Comparison of ENCODE assay signal across 29 cellular contexts in the genomic region with DNA sequence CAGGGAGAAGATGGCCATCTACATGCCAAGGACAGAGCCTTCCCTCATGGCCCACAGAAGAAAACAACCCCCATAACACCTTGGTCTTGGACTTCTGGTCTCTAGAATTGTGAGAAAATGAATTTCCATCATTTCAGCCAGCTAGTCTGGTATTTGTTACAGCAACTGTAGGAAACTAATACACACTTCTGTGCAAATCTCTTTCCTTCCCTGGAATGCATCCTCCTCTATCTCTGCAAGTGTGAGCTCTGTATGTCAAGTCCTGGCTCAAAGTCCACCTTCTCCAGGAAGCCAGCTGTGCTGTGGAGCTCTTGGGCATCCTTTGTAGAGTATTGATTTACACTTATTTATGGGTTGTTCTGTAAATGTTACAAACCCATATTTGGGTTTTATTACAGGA.
"Had no signal": no experiment of that assay in that cellular context is flagged by ENCODE, and none has a peak within 500 bp of the region (broad histone marks: within the 10 kb centered on the region; RNA-seq: fewer than 3 reads in every experiment).

No MANE protein-coding gene starts in this region.

- H3K4me1 ChIP-seq: ascending aorta, breast epithelium, colonic mucosa, gastroesophageal sphincter had no signal

- DNase-seq: activated CD4-positive, alpha-beta memory T cell treated with anti-CD3 and anti-CD28 coated beads, Interleukin-2, amount 10 ng/mL, durations not matched to agents 7 days and 5 days; activated CD4-positive, alpha-beta T cell treated with anti-CD3 and anti-CD28 coated beads for 1 hour; activated CD4-positive, alpha-beta T cell treated with anti-CD3 and anti-CD28 coated beads for 4 hours; activated CD4-positive, alpha-beta T cell treated with anti-CD3 and anti-CD28 coated beads, Interleukin-2, amount 10 ng/mL, durations not matched to agents 7 days and 5 days; activated CD4-positive, alpha-beta T cell treated with anti-CD3 and anti-CD28 coated beads, Interleukin-2, amount 50 U/mL, for 4 hours; activated CD8-positive, alpha-beta memory T cell treated with anti-CD3 and anti-CD28 coated beads, Interleukin-2, amount 50 U/mL, for 48 hours; activated gamma-delta T cell treated with Interleukin-2 at 50 U/mL for 16 hours; activated naive CD4-positive, alpha-beta T cell treated with anti-CD3 and anti-CD28 coated beads, Interleukin-2, amount 50 U/mL, for 16 hours; activated naive CD4-positive, alpha-beta T cell treated with Interleukin-2 at 50 U/mL for 16 hours; activated T-cell treated with anti-CD3 and anti-CD28 coated beads for 4 hours; activated T-cell treated with anti-CD3 and anti-CD28 coated beads, Interleukin-2, amount 50 U/mL, for 24 hours; activated T-cell treated with anti-CD3 and anti-CD28 coated beads, Interleukin-2, amount 50 U/mL, for 72 hours; central memory CD4-positive, alpha-beta T cell; cerebellar nuclear complex; colonic mucosa; effector CD8-positive, alpha-beta T cell; esophagus squamous epithelium; foreskin melanocyte had no signal

- H3K36me3 ChIP-seq: ascending aorta, breast epithelium, cardiac muscle cell, colonic mucosa, esophagus squamous epithelium, gastroesophageal sphincter had no signal

- H3K4me3 ChIP-seq: ascending aorta, breast epithelium, cardiac muscle cell, colonic mucosa, esophagus squamous epithelium, gastroesophageal sphincter had no signal

- H3K27ac ChIP-seq: ascending aorta, breast epithelium, cardiac muscle cell, colonic mucosa, epithelial cell of prostate, esophagus squamous epithelium, gastroesophageal sphincter had no signal

- H3K27me3 Mint-ChIP-seq: activated naive CD8-positive, alpha-beta T cell; activated T-cell treated with anti-CD3 and anti-CD28 coated beads, Interleukin-2, amount 50 U/mL, for 24 hours had no signal

- H3K27ac Mint-ChIP-seq: activated CD4-positive, alpha-beta memory T cell treated with anti-CD3 and anti-CD28 coated beads, Interleukin-2, amount 10 ng/mL, durations not matched to agents 7 days and 5 days; activated CD4-positive, alpha-beta T cell treated with anti-CD3 and anti-CD28 coated beads, Interleukin-2, amount 10 ng/mL, durations not matched to agents 7 days and 5 days; activated naive CD8-positive, alpha-beta T cell; activated T-cell treated with anti-CD3 and anti-CD28 coated beads, Interleukin-2, amount 50 U/mL, for 24 hours; activated T-cell treated with anti-CD3 and anti-CD28 coated beads, Interleukin-2, amount 50 U/mL, for 72 hours; WTC11 had no signal

- FAIRE-seq: endometrium, endothelial cell of umbilical vein, TTC549 had no signal

- ATAC-seq: activated T-cell treated with anti-CD3 and anti-CD28 coated beads, Interleukin-2, amount 50 U/mL, for 72 hours; gastroesophageal sphincter; WTC11 had no signal

- H3K27me3 ChIP-seq: ascending aorta, cardiac muscle cell, colonic mucosa had no signal

- H3K36me3 Mint-ChIP-seq: activated naive CD8-positive, alpha-beta T cell had no signal

- H3K4me3 Mint-ChIP-seq: activated CD4-positive, alpha-beta memory T cell treated with anti-CD3 and anti-CD28 coated beads, Interleukin-2, amount 10 ng/mL, durations not matched to agents 7 days and 5 days; activated CD4-positive, alpha-beta T cell treated with anti-CD3 and anti-CD28 coated beads, Interleukin-2, amount 10 ng/mL, durations not matched to agents 7 days and 5 days; activated naive CD8-positive, alpha-beta T cell; activated T-cell treated with anti-CD3 and anti-CD28 coated beads, Interleukin-2, amount 50 U/mL, for 24 hours; activated T-cell treated with anti-CD3 and anti-CD28 coated beads, Interleukin-2, amount 50 U/mL, for 72 hours; brain; WTC11 had no signal

- H3K9me3 Mint-ChIP-seq: activated CD4-positive, alpha-beta memory T cell treated with anti-CD3 and anti-CD28 coated beads, Interleukin-2, amount 10 ng/mL, durations not matched to agents 7 days and 5 days; activated T-cell treated with anti-CD3 and anti-CD28 coated beads, Interleukin-2, amount 50 U/mL, for 72 hours had no signal

- H3K9me3 ChIP-seq: ascending aorta, breast epithelium, colonic mucosa, esophagus squamous epithelium had no signal
